In the genomic region with DNA sequence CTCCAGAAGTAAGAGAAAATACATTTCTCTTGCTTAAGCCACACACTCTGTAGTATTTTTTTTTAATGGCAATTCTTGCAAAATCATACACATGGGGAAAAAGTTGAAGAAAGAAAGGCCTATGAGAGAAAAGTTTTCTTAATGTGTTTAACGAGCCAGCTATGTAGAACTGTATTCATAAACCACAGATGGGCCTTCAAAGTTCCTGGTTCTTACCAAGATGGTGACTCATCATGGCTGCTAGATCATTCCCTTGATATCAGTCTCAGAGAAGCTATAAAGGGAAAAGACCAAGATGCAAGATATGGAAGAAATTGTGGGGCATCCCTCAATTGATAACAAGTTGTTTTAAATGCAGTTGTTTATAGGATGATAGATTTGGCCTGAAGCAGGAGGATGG, we compare ENCODE assay signal across 27 cellular contexts.
DNase-seq lines count a peak whose midpoint lies in the region; ATAC-seq, FAIRE-seq and TF ChIP-seq lines count a peak whose summit lies in the region.
"Had no signal": no experiment of that assay in that cellular context is flagged by ENCODE, and none has a peak within 500 bp of the region (broad histone marks: within the 10 kb centered on the region; RNA-seq: fewer than 3 reads in every experiment).

No MANE protein-coding gene starts in this region.

- H3K27me3 ChIP-seq in astrocyte (ENCODE audit: insufficient read depth, low read length): no peaks in the 10 kb centered on the region
- no peaks in the 10 kb centered on the region for H3K27me3 ChIP-seq in naive thymus-derived CD4-positive, alpha-beta T cell (ENCODE audit: control insufficient read depth in 2 of 2, insufficient read depth in 2 of 2, low read length in 2 of 2)
- H3K27me3 ChIP-seq: brain microvascular endothelial cell, heart left ventricle, pancreas, right atrium auricular region, SJSA1, spleen had no signal

- H2AFZ ChIP-seq in astrocyte (ENCODE audit: low read depth, low read length): no peak overlapping the region

- H3K4me3 Mint-ChIP-seq in astrocyte (ENCODE audit: unreplicated experiment): no peak overlapping the region
- H3K4me3 Mint-ChIP-seq in naive thymus-derived CD4-positive, alpha-beta T cell: no peak overlapping the region
- H3K4me3 Mint-ChIP-seq: activated CD4-positive, alpha-beta T cell treated with anti-CD3 and anti-CD28 coated beads, Interleukin-2, amount 10 ng/mL, durations not matched to agents 7 days and 5 days; activated naive CD8-positive, alpha-beta T cell treated with anti-CD3 and anti-CD28 coated beads, Interleukin-2, amount 10 ng/mL, durations not matched to agents 7 days and 5 days; activated T-cell treated with anti-CD3 and anti-CD28 coated beads, Interleukin-2, amount 50 U/mL, for 24 hours had no signal

- no peak overlapping the region for H3K9ac ChIP-seq in astrocyte (ENCODE audit: low read length)

- intact Hi-C loops in naive thymus-derived CD4-positive, alpha-beta T cell (cut with micrococcal nuclease): no loop called here

- H3K36me3 Mint-ChIP-seq in astrocyte (ENCODE audit: low read depth, unreplicated experiment): no peaks in the 10 kb centered on the region
- no peaks in the 10 kb centered on the region for H3K36me3 Mint-ChIP-seq in naive thymus-derived CD4-positive, alpha-beta T cell
- H3K36me3 Mint-ChIP-seq: activated naive CD8-positive, alpha-beta T cell treated with anti-CD3 and anti-CD28 coated beads, Interleukin-2, amount 10 ng/mL, durations not matched to agents 7 days and 5 days had no signal

- H3K4me1 ChIP-seq in astrocyte (ENCODE audit: insufficient read depth, low read length): no peaks in the 10 kb centered on the region
- no peaks in the 10 kb centered on the region for H3K4me1 ChIP-seq in naive thymus-derived CD4-positive, alpha-beta T cell (ENCODE audit: control insufficient read depth in 2 of 2, insufficient read depth in 2 of 2, low read length in 2 of 2)
- H3K4me1 ChIP-seq: HAP-1, heart left ventricle, lower lobe of right lung, pancreas, right atrium auricular region, SJSA1, spleen had no signal

- POLR2A ChIA-PET in naive thymus-derived CD4-positive, alpha-beta T cell (lab: Charles Lee): no interaction called here

- peaks cover 3% of the 10 kb centered on the region for H3K4me1 Mint-ChIP-seq in astrocyte (ENCODE audit: low read depth, unreplicated experiment)
- H3K4me1 Mint-ChIP-seq in naive thymus-derived CD4-positive, alpha-beta T cell: no peaks in the 10 kb centered on the region
- H3K4me1 Mint-ChIP-seq: activated CD4-positive, alpha-beta T cell treated with anti-CD3 and anti-CD28 coated beads, Interleukin-2, amount 10 ng/mL, durations not matched to agents 7 days and 5 days; activated naive CD8-positive, alpha-beta T cell treated with anti-CD3 and anti-CD28 coated beads, Interleukin-2, amount 10 ng/mL, durations not matched to agents 7 days and 5 days had no signal

- FAIRE-seq in astrocyte (lab: Jason Lieb, UNC): no peak
- FAIRE-seq: pancreas had no signal

- H3K4me2 ChIP-seq in astrocyte (ENCODE audit: low read length): no peak overlapping the region

- TF ChIP-seq CTCF in astrocyte (IDR thresholded peaks at IDR 0.05; ENCODE audit: insufficient read depth, low read depth, low read length): no peak

- no peak overlapping the region for H3K27ac ChIP-seq in astrocyte (ENCODE audit: low read depth, low read length)
- H3K27ac ChIP-seq in naive thymus-derived CD4-positive, alpha-beta T cell (ENCODE audit: low read depth, low read length): no peak overlapping the region
- H3K27ac ChIP-seq: brain microvascular endothelial cell, heart left ventricle, lower lobe of right lung, pancreas, right atrium auricular region, SJSA1, spleen had no signal

- no peaks in the 10 kb centered on the region for H3K79me2 ChIP-seq in astrocyte (ENCODE audit: insufficient read depth, low read length)

- no peaks in the 10 kb centered on the region for H3K36me3 ChIP-seq in astrocyte (ENCODE audit: insufficient read depth, low read length)
- no peaks in the 10 kb centered on the region for H3K36me3 ChIP-seq in naive thymus-derived CD4-positive, alpha-beta T cell (ENCODE audit: control insufficient read depth in 2 of 3, insufficient read depth in 3 of 3, low read length in 3 of 3)
- H3K36me3 ChIP-seq: brain microvascular endothelial cell, HAP-1, heart left ventricle, lower lobe of right lung, pancreas, right atrium auricular region, SJSA1, spleen had no signal

- DNase-seq in ELR (ENCODE audit: low read depth) (peak; percentile 31), M059J (ENCODE audit: low read depth) (peak; percentile 19), astrocyte (ENCODE audit: low read depth) (peak; percentile 56), iris pigment epithelial cell (ENCODE audit: low read depth) (peak; percentile 11), AG20443 (ENCODE audit: low spot score) (no peak), cerebellum (ENCODE audit: low spot score) (no peak), SK-N-DZ (ENCODE audit: low spot score) (no peak)
- no peak for DNase-seq in naive thymus-derived CD4-positive, alpha-beta T cell
- DNase-seq: ACHN; activated CD4-positive, alpha-beta T cell treated with anti-CD3 and anti-CD28 coated beads, Interleukin-2, amount 10 ng/mL, durations not matched to agents 7 days and 5 days; activated gamma-delta T cell; activated naive CD8-positive, alpha-beta T cell treated with anti-CD3 and anti-CD28 coated beads, Interleukin-2, amount 10 ng/mL, durations not matched to agents 7 days and 5 days; activated T-cell treated with anti-CD3 and anti-CD28 coated beads, Interleukin-2, amount 50 U/mL, for 24 hours; brain microvascular endothelial cell; heart left ventricle; kidney glomerular epithelial cell; lower lobe of right lung; NCI-H1105; NCI-H1930; NCI-H526; NK-92 treated with Interleukin-12 subunit alpha and Interleukin-12 subunit beta, amount 100 ng/mL, for 24 hours; pancreas; spleen; trophoblast cell had no signal

- H3K9me3 Mint-ChIP-seq in astrocyte (ENCODE audit: unreplicated experiment): no peaks in the 10 kb centered on the region
- H3K9me3 Mint-ChIP-seq in naive thymus-derived CD4-positive, alpha-beta T cell: peaks cover 2 to 27% (median 5%) of the 10 kb centered on the region in 11 donors

- H3K27ac Mint-ChIP-seq in astrocyte (ENCODE audit: unreplicated experiment): no peak overlapping the region
- H3K27ac Mint-ChIP-seq in naive thymus-derived CD4-positive, alpha-beta T cell: no peak overlapping the region
- H3K27ac Mint-ChIP-seq: activated CD4-positive, alpha-beta T cell treated with anti-CD3 and anti-CD28 coated beads, Interleukin-2, amount 10 ng/mL, durations not matched to agents 7 days and 5 days; activated naive CD8-positive, alpha-beta T cell treated with anti-CD3 and anti-CD28 coated beads, Interleukin-2, amount 10 ng/mL, durations not matched to agents 7 days and 5 days; activated T-cell treated with anti-CD3 and anti-CD28 coated beads, Interleukin-2, amount 50 U/mL, for 24 hours had no signal

- no peaks in the 10 kb centered on the region for H3K27me3 Mint-ChIP-seq in astrocyte (ENCODE audit: low read depth, unreplicated experiment)
- H3K27me3 Mint-ChIP-seq in naive thymus-derived CD4-positive, alpha-beta T cell: no peaks in the 10 kb centered on the region
- H3K27me3 Mint-ChIP-seq: activated CD4-positive, alpha-beta T cell treated with anti-CD3 and anti-CD28 coated beads, Interleukin-2, amount 10 ng/mL, durations not matched to agents 7 days and 5 days; activated naive CD8-positive, alpha-beta T cell treated with anti-CD3 and anti-CD28 coated beads, Interleukin-2, amount 10 ng/mL, durations not matched to agents 7 days and 5 days; activated T-cell treated with anti-CD3 and anti-CD28 coated beads, Interleukin-2, amount 50 U/mL, for 24 hours had no signal

- no peak for ATAC-seq in naive thymus-derived CD4-positive, alpha-beta T cell
- ATAC-seq: heart left ventricle, lower lobe of right lung, pancreas had no signal

- H4K20me1 ChIP-seq in astrocyte (ENCODE audit: insufficient read depth, low read length): no peaks in the 10 kb centered on the region

- no peak overlapping the region for H3K4me3 ChIP-seq in astrocyte (ENCODE audit: insufficient read depth, low read depth, low read length)
- no peak overlapping the region for H3K4me3 ChIP-seq in naive thymus-derived CD4-positive, alpha-beta T cell (ENCODE audit: low read length)
- H3K4me3 ChIP-seq: HAP-1, heart left ventricle, lower lobe of right lung, pancreas, right atrium auricular region, SJSA1, spleen had no signal

- H3K9me3 ChIP-seq in astrocyte (ENCODE audit: insufficient read depth, low read depth, low read length): no peaks in the 10 kb centered on the region
- H3K9me3 ChIP-seq in naive thymus-derived CD4-positive, alpha-beta T cell (ENCODE audit: control insufficient read depth in 2 of 3, low read length in 3 of 3): no peaks in the 10 kb centered on the region
- H3K9me3 ChIP-seq: HAP-1, heart left ventricle, lower lobe of right lung, pancreas, right atrium auricular region had no signal

- CTCF ChIA-PET in naive thymus-derived CD4-positive, alpha-beta T cell (lab: Charles Lee): no interaction called here

Comparison
In these comparisons a context has a peak if more than half of its experiments do, and no peak if none do; other contexts are left out.
1. DNase-seq: peak in ELR (single experiment), M059J (single experiment), astrocyte (single experiment) and iris pigment epithelial cell (single experiment); none in AG20443 (single experiment), cerebellum (single experiment), naive thymus-derived CD4-positive, alpha-beta T cell (0 of 9) and SK-N-DZ (single experiment).